Comparison of ENCODE assay signal across 24 cellular contexts in genomic region chr16:47880653-47881052, GRCh38.
"Had no signal": no experiment of that assay in that cellular context is flagged by ENCODE, and none has a peak within 500 bp of the region (broad histone marks: within the 10 kb centered on the region; RNA-seq: fewer than 3 reads in every experiment).

No MANE protein-coding gene starts in this region.

- H3K27ac ChIP-seq: hepatocyte, left ventricle myocardium inferior, ovary, right atrium auricular region, skin epidermis, stomach, testis, thyroid gland, upper lobe of right lung, uterus had no signal

- H3K9me3 ChIP-seq: left ventricle myocardium inferior, mucosa of descending colon, ovary, right atrium auricular region, stomach, testis, thyroid gland, upper lobe of right lung, uterus had no signal

- H3K4me3 ChIP-seq: hepatocyte, left ventricle myocardium inferior, lung, mucosa of descending colon, ovary, right atrium auricular region, skin epidermis, stomach, testis, thyroid gland, upper lobe of right lung, uterus had no signal

- H3K36me3 ChIP-seq: left ventricle myocardium inferior, ovary, right atrium auricular region, stomach, thyroid gland, upper lobe of right lung, uterus had no signal

- ATAC-seq: mucosa of descending colon; naive thymus-derived CD4-positive, alpha-beta T cell; natural killer cell treated with Interleukin-12 subunit alpha and Interleukin-12 subunit beta and Interleukin-15 and Interleukin-18, amount 100 ng/mL, for 72 hours; sciatic nerve; stimulated activated naive B cell treated with anti-CD40 and anti-IgM and Interleukin-4, amounts not matched to agents 10 μg/mL and 1 μg/mL and 100 μg/mL, for 72 hours; stimulated activated naive CD8-positive, alpha-beta T cell treated with anti-CD3 and anti-CD28 coated beads, Interleukin-15, Interleukin-2, amounts not matched to agents 100 U/mL and 50 U/mL, for 24 hours; upper lobe of right lung had no signal

- H3K4me1 ChIP-seq: left ventricle myocardium inferior, right atrium auricular region, stomach, testis, thyroid gland, upper lobe of right lung, uterus had no signal

- H3K27me3 ChIP-seq: ovary, right atrium auricular region, stomach, testis, thyroid gland, upper lobe of right lung, uterus had no signal

- DNase-seq: islet precursor cell; left ventricle myocardium inferior; midbrain; mucosa of descending colon; naive thymus-derived CD4-positive, alpha-beta T cell; ovary; stimulated activated CD4-positive, alpha-beta T cell treated with anti-CD3 and anti-CD28 coated beads, Interleukin-12 subunit alpha, Interleukin-12 subunit beta, amount 100 ng/mL, for 4 hours; stimulated activated CD4-positive, alpha-beta T cell treated with anti-CD3 and anti-CD28 coated beads, Interleukin-15, amount 100 ng/mL, for 24 hours; stimulated activated CD4-positive, alpha-beta T cell treated with anti-CD3 and anti-CD28 coated beads, Interleukin-2, amount 100 ng/mL, for 24 hours; stimulated activated CD4-positive, alpha-beta T cell treated with anti-CD3 and anti-CD28 coated beads, Interleukin-4, amount 100 ng/mL, for 1 hour; stimulated activated naive B cell treated with anti-CD40 and anti-IgM and Interleukin-4, amounts not matched to agents 10 μg/mL and 1 μg/mL and 100 μg/mL, for 72 hours; stimulated activated naive CD8-positive, alpha-beta T cell treated with anti-CD3 and anti-CD28 coated beads, Interleukin-15, Interleukin-2, amounts not matched to agents 100 U/mL and 50 U/mL, for 24 hours; stomach; testis; thyroid gland; trophoblast cell; upper lobe of right lung; uterus had no signal
